ENCODE assay signal across 8 cellular contexts in genomic region chr20:50320910-50321796, GRCh38.
DNase-seq lines count a peak whose midpoint lies in the region; ATAC-seq, FAIRE-seq and TF ChIP-seq lines count a peak whose summit lies in the region.

No MANE protein-coding gene starts in this region.

- peak overlapping the region; percentile 50; the same call in 1 of the 2 replicates for H2BK20ac ChIP-seq in H1 (ENCODE audit: low read length)

- TF ChIP-seq POLR2A in Peyer's patch (IDR thresholded peaks at IDR 0.05), result no peak
- no peak; a peak in 1 of 3 replicates for TF ChIP-seq POLR2A in H1 (IDR thresholded peaks at IDR 0.05; ENCODE audit: control extremely low read depth in 1 of 2, low read depth in 2 of 2, low read length in 2 of 2)
- no peak for TF ChIP-seq POLR2A in GM12892 (IDR thresholded peaks at IDR 0.05; ENCODE audit: low read depth, low read length)

- WGBS in H1 (ENCODE audit: extremely low coverage in 1 of 2, insufficient coverage in 1 of 2, insufficient read length in 1 of 2, insufficient replicate concordance in 2 of 2, low coverage in 1 of 2, low lambda C conversion rate in 2 of 2, missing lambda C conversion rate in 1 of 2), 2 experiments, result 49% methylated on average over 21 of the region's 21 CpGs; no CpG with 5 or more reads in 1 of the 2 experiments

- H3K9me3 ChIP-seq in Peyer's patch, result no peaks in the 10 kb centered on the region
- no peaks in the 10 kb centered on the region; a peak in 1 of 4 replicates for H3K9me3 ChIP-seq in H1 (ENCODE audit: insufficient read depth in 2 of 2, low read depth in 1 of 2, low read length in 1 of 2)
- H3K9me3 ChIP-seq in mucosa of rectum (ENCODE audit: control insufficient read depth in 2 of 2, low read length in 2 of 2), result no peaks in the 10 kb centered on the region
- H3K9me3 ChIP-seq in Karpas-422 (ENCODE audit: low read length), result no peaks in the 10 kb centered on the region

- 0 out of 2 replicates have a peak overlapping the region, but pooled peaks have one; percentile 77 for H2BK12ac ChIP-seq in H1 (ENCODE audit: low read depth, low read length)

- H2BK15ac ChIP-seq in H1 (ENCODE audit: low read length), result peak overlapping the region; percentile 84; the same call in 1 of the 2 replicates

- no peak overlapping the region for H3K56ac ChIP-seq in H1 (replicated peaks; ENCODE audit: insufficient read length, low read depth, low read length)

- no peak overlapping the region; the same call in 1 of the 2 replicates for H2BK5ac ChIP-seq in H1 (ENCODE audit: low read depth, low read length)

- no peaks in the 10 kb centered on the region for H3K79me2 ChIP-seq in H1 (ENCODE audit: control insufficient read depth in 1 of 2, insufficient read depth in 2 of 2, low read length in 2 of 2)
- H3K79me2 ChIP-seq in Karpas-422 (ENCODE audit: low read length), result no peaks in the 10 kb centered on the region

- H2AK5ac ChIP-seq in H1 (ENCODE audit: low read depth, low read length), result no peak overlapping the region

- no peak overlapping the region for H3K4me3 ChIP-seq in GM12865 (ENCODE audit: low read depth, low read length)
- peak overlapping the region in 2 of 4 donors; percentile 1 to 21 for H3K4me3 ChIP-seq in Peyer's patch
- no peak overlapping the region for H3K4me3 ChIP-seq in H1 (ENCODE audit: extremely low read depth in 1 of 4, insufficient read depth in 2 of 4, low read depth in 3 of 4, low read length in 4 of 4)
- H3K4me3 ChIP-seq in mucosa of rectum (ENCODE audit: low read length in 2 of 2), result peak overlapping the region; percentile 28 to 38
- no peak overlapping the region for H3K4me3 ChIP-seq in Karpas-422 (ENCODE audit: low read length)

- POLR2A ChIA-PET in H1 (lab: Charles Lee; ENCODE audit: partially characterized antibody), result interaction anchor here (0.8 to 1.6 kb wide), 4 partner anchors 14 to 150 kb away, joined by 3 read pairs; no protein-coding TSS in a partner anchor

- CTCF ChIA-PET in H1 (lab: Charles Lee; ENCODE audit: partially characterized antibody), result interaction anchor here (0.9 to 2.3 kb wide), 9 partner anchors 10 to 144 kb away, joined by 3 to 10 read pairs (median 4); no protein-coding TSS in a partner anchor

- H3K18ac ChIP-seq in H1 (ENCODE audit: extremely low read depth, low read length), result peak overlapping the region; percentile 73; the same call in 1 of the 2 replicates

- H3K4ac ChIP-seq in H1 (replicated peaks; ENCODE audit: insufficient read length, low read depth, low read length), result no peak overlapping the region

- TF ChIP-seq EP300 in H1 (IDR thresholded peaks at IDR 0.05; ENCODE audit: borderline replicate concordance in 1 of 2, low read depth in 2 of 2, low read length in 2 of 2), result no peak

- no peak overlapping the region for H3K23ac ChIP-seq in H1 (ENCODE audit: insufficient read length)

- H2BK120ac ChIP-seq in H1 (replicated peaks; ENCODE audit: low read depth, low read length), result peak overlapping the region; percentile 75

- H4K5ac ChIP-seq in H1 (ENCODE audit: insufficient read length, low read depth, low read length), result peak overlapping the region; percentile 58

- no peaks in the 10 kb centered on the region for H3K9me2 ChIP-seq in Karpas-422 (replicated peaks; ENCODE audit: insufficient read depth, low read length)

- H3K9ac ChIP-seq in H1 (replicated peaks in 1 of 4; ENCODE audit: extremely low read depth in 1 of 4, low read depth in 3 of 4, low read length in 3 of 4) (no peak overlapping the region), mucosa of rectum (ENCODE audit: low read depth in 1 of 2, low read length in 2 of 2) (peak overlapping the region; percentile 9 to 48), Karpas-422 (ENCODE audit: low read length) (no peak overlapping the region)

- H4K20me1 ChIP-seq in H1 (replicated peaks in 1 of 2; ENCODE audit: control insufficient read depth in 1 of 2, insufficient read depth in 2 of 2, low read length in 2 of 2) (no peaks in the 10 kb centered on the region), Karpas-422 (ENCODE audit: insufficient read depth, low read depth, low read length) (no peaks in the 10 kb centered on the region)

- H4K8ac ChIP-seq in H1 (ENCODE audit: extremely low read depth, insufficient read depth, low read length), result peak overlapping the region; percentile 84

- DNase-seq in GM12865 (ENCODE audit: low read depth) (peak; percentile 28), Peyer's patch (peak; percentile 37 to 91 (median 84)), H1 (ENCODE audit: low read depth in 1 of 2, low spot score in 2 of 2) (peak; percentile 59 to 90), Karpas-422 (no peak), GM12892 (ENCODE audit: insufficient read length) (no peak)

- H3K4me2 ChIP-seq in H1 (ENCODE audit: insufficient read depth in 1 of 2, low read depth in 2 of 2, low read length in 2 of 2) (peak overlapping the region; percentile 13 to 37; a peak in 2 of 4 replicates), Karpas-422 (ENCODE audit: low read depth, low read length, poor library complexity, severe bottlenecking) (no peak overlapping the region)

- FAIRE-seq in H1 (lab: Jason Lieb, UNC) (no peak), GM12892 (lab: Jason Lieb, UNC) (no peak)

- TF ChIP-seq RAD21 in H1 (IDR thresholded peaks at IDR 0.05 in 1 of 2, conservative IDR thresholded peaks at IDR 0.05 in 1 of 2; ENCODE audit: low read depth in 2 of 2, low read length in 2 of 2), result no peak; a peak in 1 of 4 replicates

- H3K4me1 ChIP-seq in Peyer's patch (peaks cover 0 to 19% (median 0%) of the 10 kb centered on the region in 4 donors), H1 (replicated peaks in 1 of 4; ENCODE audit: control insufficient read depth in 3 of 4, insufficient read depth in 4 of 4, low read length in 3 of 4) (peaks cover 0 to 12% (median 7%) of the 10 kb centered on the region in 4 experiments; a peak in 5 of 7 replicates), mucosa of rectum (ENCODE audit: control insufficient read depth in 2 of 2, insufficient read depth in 2 of 2, low read length in 2 of 2) (peaks cover 12 to 13% of the 10 kb centered on the region in 2 donors), Karpas-422 (ENCODE audit: low read length) (no peaks in the 10 kb centered on the region)

- peak overlapping the region; percentile 69 for H4K91ac ChIP-seq in H1 (replicated peaks; ENCODE audit: insufficient read length, low read length)

- H3K23me2 ChIP-seq in H1 (ENCODE audit: low read depth, low read length), result peaks cover 6% of the 10 kb centered on the region; the same call in 1 of the 2 replicates

- TF ChIP-seq CTCF in GM12865 (IDR thresholded peaks at IDR 0.05; ENCODE audit: insufficient read depth, low read depth, low read length, missing control alignments), result no peak
- TF ChIP-seq CTCF in Peyer's patch (IDR thresholded peaks at IDR 0.05), result no peak
- no peak for TF ChIP-seq CTCF in H1 (IDR thresholded peaks at IDR 0.05; ENCODE audit: control extremely low read depth in 1 of 3, insufficient read depth in 1 of 3, low read depth in 1 of 3, low read length in 3 of 3)

- peak overlapping the region; percentile 36 for H2AFZ ChIP-seq in H1 (ENCODE audit: low read length)
- no peak overlapping the region for H2AFZ ChIP-seq in Karpas-422 (ENCODE audit: low read length)

- no peak overlapping the region for H3K14ac ChIP-seq in H1 (ENCODE audit: insufficient read length)

- H3K79me1 ChIP-seq in H1 (ENCODE audit: low read depth, low read length), result no peaks in the 10 kb centered on the region

- no peaks in the 10 kb centered on the region for H3K36me3 ChIP-seq in Peyer's patch
- no peaks in the 10 kb centered on the region for H3K36me3 ChIP-seq in H1 (ENCODE audit: control insufficient read depth in 2 of 4, insufficient read depth in 4 of 4, low read length in 3 of 4)
- H3K36me3 ChIP-seq in mucosa of rectum (ENCODE audit: control insufficient read depth in 2 of 2, insufficient read depth in 2 of 2, low read length in 2 of 2), result no peaks in the 10 kb centered on the region
- no peaks in the 10 kb centered on the region for H3K36me3 ChIP-seq in Karpas-422 (ENCODE audit: insufficient read depth, low read length)

- H3K27me3 ChIP-seq in Peyer's patch, result no peaks in the 10 kb centered on the region
- H3K27me3 ChIP-seq in H1 (replicated peaks in 1 of 4; ENCODE audit: control insufficient read depth in 3 of 4, extremely low read depth in 1 of 4, insufficient read depth in 3 of 4, low read length in 3 of 4), result no peaks in the 10 kb centered on the region
- H3K27me3 ChIP-seq in mucosa of rectum (ENCODE audit: control insufficient read depth in 2 of 2, insufficient read depth in 2 of 2, low read length in 2 of 2), result no peaks in the 10 kb centered on the region
- H3K27me3 ChIP-seq in Karpas-422 (ENCODE audit: low read length), result no peaks in the 10 kb centered on the region; the same call in 1 of the 2 replicates

- ATAC-seq in HG03571 (IDR thresholded peaks at IDR 0.05; ENCODE audit: unreplicated experiment), result no peak
- ATAC-seq in HG03159 (IDR thresholded peaks at IDR 0.05; ENCODE audit: unreplicated experiment), result no peak

- H3K27ac ChIP-seq in Peyer's patch (peak overlapping the region; percentile 50 to 75 (median 64)), H1 (ENCODE audit: low read depth, low read length) (no peak overlapping the region), mucosa of rectum (ENCODE audit: low read depth in 2 of 2, low read length in 2 of 2) (peak overlapping the region; percentile 44 to 59), Karpas-422 (ENCODE audit: low read length) (no peak overlapping the region)

TF ChIP-seq in H1, 55 proteins besides CTCF, POLR2A, EP300 and RAD21:
- TF ChIP-seq CTBP2 (IDR thresholded peaks at IDR 0.05; ENCODE audit: borderline replicate concordance, insufficient read depth, insufficient read length, low read length), result no peak
- TF ChIP-seq TAF1 (IDR thresholded peaks at IDR 0.05; ENCODE audit: low read depth, low read length), result 0 out of 2 replicates have a peak, but pooled peaks have one; percentile 22
- TF ChIP-seq JUND (IDR thresholded peaks at IDR 0.05; ENCODE audit: low read length), result peak; percentile 71
- no peak for TF ChIP-seq TCF12 (IDR thresholded peaks at IDR 0.05; ENCODE audit: low read depth, low read length)
- 0 out of 2 replicates have a peak, but pooled peaks have one; percentile 25 for TF ChIP-seq YY1 (IDR thresholded peaks at IDR 0.05; ENCODE audit: low read depth, low read length)

Comparison
In these comparisons a context has a peak if more than half of its experiments do, and no peak if none do; other contexts are left out.
1. DNase-seq: peak in GM12865 (single experiment), Peyer's patch (3 of 3) and H1 (2 of 2); none in Karpas-422 (single experiment) and GM12892 (single experiment).
2. H3K4me3 ChIP-seq: peak in mucosa of rectum (2 of 2); none in GM12865 (single experiment), H1 (0 of 4) and Karpas-422 (single experiment).
3. H3K27ac ChIP-seq: peak in Peyer's patch (4 of 4) and mucosa of rectum (2 of 2); none in H1 (single experiment) and Karpas-422 (single experiment).
4. H3K9ac ChIP-seq: peak in mucosa of rectum (2 of 2); none in H1 (0 of 4) and Karpas-422 (single experiment).